Comparison of ENCODE assay signal across 8 cellular contexts in genomic region chr1:31064115-31064514, GRCh38. TPM values are rescaled to one million over a fixed set of nuclear protein-coding genes. Genes with fewer than 3 reads are reported as not detected.
DNase-seq lines count a peak whose midpoint lies in the region; ATAC-seq, FAIRE-seq and TF ChIP-seq lines count a peak whose summit lies in the region.

No MANE protein-coding gene starts in this region.

- no peak overlapping the region for H2AFZ ChIP-seq in HepG2 (ENCODE audit: low read length)

- H3K4me2 ChIP-seq in HepG2 (ENCODE audit: low read depth, low read length), result peak overlapping the region; percentile 80

- no peak for DNase-seq in activated CD4-positive, alpha-beta T cell treated with anti-CD3 and anti-CD28 coated beads, Interleukin-2, amount 10 ng/mL, durations not matched to agents 7 days and 5 days
- no peak for DNase-seq in activated CD4-positive, alpha-beta T cell treated with anti-CD3 and anti-CD28 coated beads for 1 hour
- DNase-seq in ascending aorta (ENCODE audit: low spot score in 2 of 2), result no peak
- peak; percentile 89 for DNase-seq in HepG2 (ENCODE audit: low spot score)
- DNase-seq in testis, result no peak
- no peak for DNase-seq in urothelium cell line (ENCODE audit: low spot score)
- no peak for DNase-seq in NCI-H1417 treated with DMSO at 0.1 percent for 48 hours (lab: John Stamatoyannopoulos, UW)

- 2% methylated on average over 6 of the region's 6 CpGs for WGBS in HepG2 (ENCODE audit: low lambda C conversion rate)
- 0 to 1% methylated on average over 6 of the region's 6 CpGs for WGBS in testis, 2 donors

- no peak for TF ChIP-seq RAD21 in HepG2 (CRISPR knock-in tag; IDR thresholded peaks at IDR 0.05)

- in situ Hi-C loops in HepG2 (cut with HindIII; ENCODE audit: extremely low pct_ligation_motif_present, low pct_unique_long_range_greater_than_20kb), result no loop called here

- H3K36me3 ChIP-seq in ascending aorta, result peaks cover 2 to 3% of the 10 kb centered on the region in 2 donors
- H3K36me3 ChIP-seq in HepG2 (replicated peaks in 1 of 2; ENCODE audit: control insufficient read depth in 1 of 2, insufficient read depth in 2 of 2, low read length in 2 of 2), result peaks cover 5 to 8% of the 10 kb centered on the region in 2 experiments; a peak in 4 of 5 replicates
- H3K36me3 ChIP-seq in testis (ENCODE audit: low read depth, missing control alignments), result no peaks in the 10 kb centered on the region

- peak overlapping the region; percentile 78 to 91 for H3K27ac ChIP-seq in ascending aorta
- peak overlapping the region; percentile 100 for H3K27ac ChIP-seq in HepG2 (ENCODE audit: extremely low read length, insufficient read depth, low read length)
- H3K27ac ChIP-seq in testis, result peak overlapping the region; percentile 94 to 98

- TF ChIP-seq EP300 in HepG2 (IDR thresholded peaks at IDR 0.05; ENCODE audit: low read depth in 2 of 2, low read length in 2 of 2), result peak in 1 of 2 experiments; percentile 86; a peak in 2 of 4 replicates
- peak; percentile 24; the same call in 1 of the 2 replicates for TF ChIP-seq EP300 in HepG2 (CRISPR knock-in tag; IDR thresholded peaks at IDR 0.05; ENCODE audit: borderline replicate concordance)

- H3K27me3 ChIP-seq in ascending aorta, result no peaks in the 10 kb centered on the region
- no peaks in the 10 kb centered on the region; a peak in 1 of 5 replicates for H3K27me3 ChIP-seq in HepG2 (ENCODE audit: control insufficient read depth in 1 of 2, insufficient read depth in 2 of 2, low read length in 2 of 2)
- H3K27me3 ChIP-seq in testis, result no peaks in the 10 kb centered on the region

- peaks cover 60% of the 10 kb centered on the region for H3K79me2 ChIP-seq in HepG2 (ENCODE audit: insufficient read depth, low read length)

- peak overlapping the region; percentile 99 for H3K27ac Mint-ChIP-seq in activated CD4-positive, alpha-beta T cell treated with anti-CD3 and anti-CD28 coated beads, Interleukin-2, amount 10 ng/mL, durations not matched to agents 7 days and 5 days

- H3K4me3 ChIP-seq in ascending aorta (peak overlapping the region; percentile 60 to 74), HepG2 (replicated peaks in 1 of 3; ENCODE audit: insufficient read depth in 1 of 3, low read depth in 2 of 3, low read length in 3 of 3) (peak overlapping the region; percentile 86 to 95 (median 88)), testis (peak overlapping the region; percentile 69 to 92)

- H3K27me3 Mint-ChIP-seq in activated CD4-positive, alpha-beta T cell treated with anti-CD3 and anti-CD28 coated beads, Interleukin-2, amount 10 ng/mL, durations not matched to agents 7 days and 5 days, result no peaks in the 10 kb centered on the region

- H3K4me3 Mint-ChIP-seq in activated CD4-positive, alpha-beta T cell treated with anti-CD3 and anti-CD28 coated beads, Interleukin-2, amount 10 ng/mL, durations not matched to agents 7 days and 5 days, result peak overlapping the region; percentile 99

- ATAC-seq in HepG2 (no peak), HG03521 (IDR thresholded peaks at IDR 0.05; ENCODE audit: unreplicated experiment) (no peak)

- POLR2A ChIA-PET in activated CD4-positive, alpha-beta T cell treated with anti-CD3 and anti-CD28 coated beads, Interleukin-2, amount 10 ng/mL, durations not matched to agents 7 days and 5 days (lab: Charles Lee), result no interaction called here
- POLR2A ChIA-PET in HepG2 (lab: Yijun Ruan, JAX), result interaction anchor here (0.6 to 2.7 kb wide), 5 partner anchors 14 to 233 kb away, joined by 3 to 15 read pairs (median 4); partner anchors contain the start of genes SNRNP40 and ZCCHC17

- peaks cover 15% of the 10 kb centered on the region for H3K36me3 Mint-ChIP-seq in activated CD4-positive, alpha-beta T cell treated with anti-CD3 and anti-CD28 coated beads, Interleukin-2, amount 10 ng/mL, durations not matched to agents 7 days and 5 days (ENCODE audit: low read depth)

- TF ChIP-seq CTCF in ascending aorta (IDR thresholded peaks at IDR 0.05), result no peak
- TF ChIP-seq CTCF in HepG2 (CRISPR knock-in tag; IDR thresholded peaks at IDR 0.05), result no peak
- TF ChIP-seq CTCF in testis (IDR thresholded peaks at IDR 0.05), result no peak

- H3K9me3 ChIP-seq in ascending aorta (no peaks in the 10 kb centered on the region), HepG2 (ENCODE audit: low read length) (no peaks in the 10 kb centered on the region), testis (no peaks in the 10 kb centered on the region)

- H3K4me1 Mint-ChIP-seq in activated CD4-positive, alpha-beta T cell treated with anti-CD3 and anti-CD28 coated beads, Interleukin-2, amount 10 ng/mL, durations not matched to agents 7 days and 5 days, result peaks cover 31% of the 10 kb centered on the region

- intact Hi-C loops in ascending aorta (cut with DNase I) (loop anchor here (10.0 kb wide), 2 partner anchors 231 to 339 kb away; partner anchors contain the start of genes MATN1, SNRNP40 and ZCCHC17), HepG2 (cut with micrococcal nuclease; ENCODE audit: unreplicated experiment) (loop anchor here (10.0 kb wide), 1 partner anchor 91 kb away; no protein-coding TSS in a partner anchor), testis (cut with DNase I; ENCODE audit: low total_unique reads) (no loop called here)

- BruUV-seq in HepG2 (replicated peaks; lab: Mats Ljungman, UMichigan), result no TSS peak

- FAIRE-seq in HepG2 (lab: Jason Lieb, UNC) (peak; percentile 89), urothelium cell line (lab: Jason Lieb, UNC) (no peak)

- peaks cover 48% of the 10 kb centered on the region for H4K20me1 ChIP-seq in HepG2 (ENCODE audit: insufficient read depth, low read length)

- H3K4me1 ChIP-seq in ascending aorta (peaks cover 0 to 21% of the 10 kb centered on the region in 2 donors), HepG2 (ENCODE audit: insufficient read depth, low read length) (peaks cover 51% of the 10 kb centered on the region), testis (peaks cover 16% of the 10 kb centered on the region)

- CTCF ChIA-PET in activated CD4-positive, alpha-beta T cell treated with anti-CD3 and anti-CD28 coated beads, Interleukin-2, amount 10 ng/mL, durations not matched to agents 7 days and 5 days (lab: Charles Lee), result interaction anchor here (0.6 kb wide), 1 partner anchor 262 kb away, joined by 3 read pairs; no protein-coding TSS in a partner anchor
- CTCF ChIA-PET in HepG2 (lab: Yijun Ruan, JAX; ENCODE audit: low intra/inter-chr PET ratio, low total read pairs), result no interaction called here

- H3K9me3 Mint-ChIP-seq in activated CD4-positive, alpha-beta T cell treated with anti-CD3 and anti-CD28 coated beads, Interleukin-2, amount 10 ng/mL, durations not matched to agents 7 days and 5 days, result no peaks in the 10 kb centered on the region

- peak overlapping the region; percentile 99 for H3K9ac ChIP-seq in HepG2 (ENCODE audit: insufficient read depth, low read depth, low read length)

- TF ChIP-seq POLR2A in HepG2 (IDR thresholded peaks at IDR 0.05; ENCODE audit: insufficient read depth in 1 of 2, low read depth in 2 of 2, low read length in 2 of 2) (no peak), testis (IDR thresholded peaks at IDR 0.05) (no peak)

TF ChIP-seq in HepG2, 621 proteins besides CTCF, POLR2A, EP300 and RAD21 (continues in another document):
- peak; percentile 98 for TF ChIP-seq ZBTB43 (CRISPR knock-in tag; conservative IDR thresholded peaks at IDR 0.05)
- no peak for TF ChIP-seq ZNF616 (CRISPR knock-in tag; IDR thresholded peaks at IDR 0.05; ENCODE audit: low read depth)
- no peak for TF ChIP-seq KLF15 (CRISPR knock-in tag; IDR thresholded peaks at IDR 0.05; ENCODE audit: borderline replicate concordance)
- no peak for TF ChIP-seq SNAI1 (CRISPR knock-in tag; IDR thresholded peaks at IDR 0.05; ENCODE audit: borderline replicate concordance)
- TF ChIP-seq SSRP1 (CRISPR knock-in tag; IDR thresholded peaks at IDR 0.05), result no peak
- no peak for TF ChIP-seq ZNF432 (CRISPR knock-in tag; IDR thresholded peaks at IDR 0.05; ENCODE audit: borderline replicate concordance)
- no peak for TF ChIP-seq ZKSCAN5 (CRISPR knock-in tag; IDR thresholded peaks at IDR 0.05)

RNA-seq across cellular contexts. Expression of gene PUM1, which starts 1.4 kb away (rescaled TPM):
- 100 to 1,000 TPM in 1 of 2 experiments, 10 to 100 TPM in 1; 99.3 to 102 TPM for total RNA-seq in activated CD4-positive, alpha-beta T cell treated with anti-CD3 and anti-CD28 coated beads, Interleukin-2, amount 10 ng/mL, durations not matched to agents 7 days and 5 days
- 52.3 TPM for total RNA-seq in ascending aorta
- total RNA-seq in HepG2 (2016; rRNA removed; fragmentation: Illumina TruSeq; extraction: Trizol), result 64.7 and 84.6 TPM in 2 replicates
- 68.9 and 70.1 TPM in 2 replicates for total RNA-seq in HepG2 (2016; cell fraction: cytosol; rRNA removed; fragmentation: Illumina TruSeq; extraction: Trizol; ENCODE audit: low read depth)
- total RNA-seq in HepG2 (2016; cell fraction: insoluble cytoplasmic fraction; rRNA removed; fragmentation: Illumina TruSeq; extraction: Trizol), result 57.0 and 74.5 TPM in 2 replicates
- 30.6 and 37.0 TPM in 2 replicates for total RNA-seq in HepG2 (2016; cell fraction: membrane; rRNA removed; fragmentation: Illumina TruSeq; extraction: Trizol)
- total RNA-seq in HepG2 (2016; cell fraction: nucleus; rRNA removed; fragmentation: Illumina TruSeq; extraction: Trizol), result 99.1 and 105 TPM in 2 replicates
- polyA plus RNA-seq in HepG2 (2011; rRNA removed), result 91.0 and 95.0 TPM in 2 replicates
- polyA plus RNA-seq in HepG2 (2011; cell fraction: cytosol; rRNA removed), result 98.1 and 107 TPM in 2 replicates
- 116 and 134 TPM in 2 replicates for polyA plus RNA-seq in HepG2 (2011; cell fraction: nucleus; rRNA removed)
- polyA plus RNA-seq in HepG2 (2012), result 83.5 and 85.2 TPM in 2 replicates
- polyA plus RNA-seq in HepG2 (2016; cell fraction: cytosol; fragmentation: Illumina TruSeq; extraction: Trizol; ENCODE audit: low read depth), result 1.5 and 2.0 TPM in 2 replicates
- 53.8 and 55.5 TPM in 2 replicates for polyA plus RNA-seq in HepG2 (2016; cell fraction: insoluble cytoplasmic fraction; fragmentation: Illumina TruSeq; extraction: Trizol; ENCODE audit: low read depth)
- polyA plus RNA-seq in HepG2 (2016; cell fraction: membrane; fragmentation: Illumina TruSeq; extraction: Trizol; ENCODE audit: low read depth), result 6.6 and 7.3 TPM in 2 replicates
- polyA plus RNA-seq in HepG2 (2016; cell fraction: nucleus; fragmentation: Illumina TruSeq; extraction: Trizol; ENCODE audit: insufficient read depth, low read depth), result 59.9 and 64.4 TPM in 2 replicates
- polyA minus RNA-seq in HepG2 (2011; rRNA and poly(A)+ RNA removed; ENCODE audit: low replicate concordance), result 428 and 564 TPM in 2 replicates
- 112 and 124 TPM in 2 replicates for polyA minus RNA-seq in HepG2 (2011; cell fraction: cytosol; rRNA and poly(A)+ RNA removed)
- polyA minus RNA-seq in HepG2 (2011; cell fraction: nucleus; rRNA and poly(A)+ RNA removed), result 187 and 190 TPM in 2 replicates
- total RNA-seq in testis, result 10 to 100 TPM; 70.5 to 89.0 TPM
- polyA plus RNA-seq in testis (ENCODE audit: insufficient read depth, low read depth, low replicate concordance), result 41.3 TPM
